ENCODE assay signal across 10 cellular contexts in the genomic region with DNA sequence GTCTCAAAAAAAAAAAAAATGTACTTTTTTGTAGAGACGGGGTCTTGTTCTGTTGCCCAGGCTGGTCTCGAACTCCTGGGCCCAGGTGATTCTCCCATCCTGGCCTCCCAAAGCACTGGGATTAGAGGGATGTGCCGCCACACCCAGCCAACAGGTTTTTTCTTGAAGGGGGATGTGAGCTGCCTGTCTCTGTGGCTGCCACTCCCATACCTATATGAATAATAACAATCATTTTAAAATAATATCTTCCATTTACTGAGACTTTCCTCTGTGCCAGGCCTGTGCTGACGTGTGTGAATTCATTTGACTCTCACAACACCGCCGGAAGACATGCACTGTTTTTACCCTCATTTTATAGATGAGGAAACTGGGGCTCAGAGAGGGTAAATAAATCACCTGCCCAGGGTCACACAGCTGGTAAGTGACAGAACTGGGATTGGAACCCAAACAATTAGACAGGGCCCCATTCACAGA. TPM values are rescaled to one million over a fixed set of nuclear protein-coding genes. Genes with fewer than 3 reads are reported as not detected.
DNase-seq lines count a peak whose midpoint lies in the region; ATAC-seq and TF ChIP-seq lines count a peak whose summit lies in the region.
"Had no signal": no experiment of that assay in that cellular context is flagged by ENCODE, and none has a peak within 500 bp of the region (broad histone marks: within the 10 kb centered on the region; RNA-seq: fewer than 3 reads in every experiment).

No MANE protein-coding gene starts in this region.

- H3K4me1 ChIP-seq in muscle layer of colon (ENCODE audit: insufficient read depth, low read length) (peaks cover 36% of the 10 kb centered on the region), vagina (peaks cover 54% of the 10 kb centered on the region)

- DNase-seq in natural killer cell treated with Interleukin-12 subunit alpha and Interleukin-12 subunit beta and Interleukin-15 and Interleukin-18, amount 100 ng/mL, for 72 hours (ENCODE audit: low spot score), result no peak
- DNase-seq in natural killer cell, result no peak
- DNase-seq in cardiac fibroblast (ENCODE audit: low read depth in 2 of 2), result peak; percentile 42 to 51
- DNase-seq in vagina (ENCODE audit: extremely low spot score in 2 of 2), result no peak
- DNase-seq in T-helper 2 cell, result no peak
- no peak for DNase-seq in substantia nigra (lab: John Stamatoyannopoulos, UW)
- DNase-seq in NCI-H2029 treated with DMSO at 0.1 percent for 48 hours (lab: John Stamatoyannopoulos, UW), result no peak

- H3K27me3 ChIP-seq in muscle layer of colon (ENCODE audit: control insufficient read depth in 1 of 2, insufficient read depth in 2 of 2, low read length in 2 of 2) (no peaks in the 10 kb centered on the region), vagina (no peaks in the 10 kb centered on the region)

- no peak overlapping the region for H3K9ac ChIP-seq in muscle layer of colon (ENCODE audit: low read length)

- TF ChIP-seq CTCF in natural killer cell (IDR thresholded peaks at IDR 0.05) (no peak), cardiac fibroblast (IDR thresholded peaks at IDR 0.05; ENCODE audit: low read depth, low read length) (no peak), vagina (IDR thresholded peaks at IDR 0.05) (no peak)

- no peaks in the 10 kb centered on the region for H3K9me3 ChIP-seq in muscle layer of colon (ENCODE audit: low read length)
- H3K9me3 ChIP-seq in vagina, result no peaks in the 10 kb centered on the region

- peak overlapping the region; percentile 20 for H3K4me3 Mint-ChIP-seq in natural killer cell treated with Interleukin-12 subunit alpha and Interleukin-12 subunit beta and Interleukin-15 and Interleukin-18, amount 100 ng/mL, for 72 hours
- no peak overlapping the region for H3K4me3 Mint-ChIP-seq in natural killer cell

- H3K27ac ChIP-seq in muscle layer of colon (ENCODE audit: low read depth, low read length) (peak overlapping the region; percentile 36), vagina (peak overlapping the region; percentile 93), substantia nigra (ENCODE audit: low read depth, low read length, poor library complexity, severe bottlenecking) (no peak overlapping the region)

- no peak for ATAC-seq in natural killer cell treated with Interleukin-12 subunit alpha and Interleukin-12 subunit beta and Interleukin-15 and Interleukin-18, amount 100 ng/mL, for 72 hours
- ATAC-seq in natural killer cell, result no peak

- H3K4me1 Mint-ChIP-seq in natural killer cell treated with Interleukin-12 subunit alpha and Interleukin-12 subunit beta and Interleukin-15 and Interleukin-18, amount 100 ng/mL, for 72 hours (ENCODE audit: low read depth in 2 of 2), result peaks cover 36 to 55% of the 10 kb centered on the region in 2 donors
- H3K4me1 Mint-ChIP-seq in natural killer cell, result peaks cover 18 to 49% of the 10 kb centered on the region in 2 donors

- no peaks in the 10 kb centered on the region for H3K27me3 Mint-ChIP-seq in natural killer cell treated with Interleukin-12 subunit alpha and Interleukin-12 subunit beta and Interleukin-15 and Interleukin-18, amount 100 ng/mL, for 72 hours
- H3K27me3 Mint-ChIP-seq in natural killer cell (ENCODE audit: low read depth in 2 of 2), result no peaks in the 10 kb centered on the region

- H3K36me3 Mint-ChIP-seq in natural killer cell treated with Interleukin-12 subunit alpha and Interleukin-12 subunit beta and Interleukin-15 and Interleukin-18, amount 100 ng/mL, for 72 hours, result no peaks in the 10 kb centered on the region
- H3K36me3 Mint-ChIP-seq in natural killer cell, result no peaks in the 10 kb centered on the region
- H3K36me3 Mint-ChIP-seq: brain had no signal

- no peaks in the 10 kb centered on the region for H3K36me3 ChIP-seq in muscle layer of colon (ENCODE audit: insufficient read depth, low read length)
- H3K36me3 ChIP-seq in vagina, result no peaks in the 10 kb centered on the region

- H3K9me3 Mint-ChIP-seq in natural killer cell treated with Interleukin-12 subunit alpha and Interleukin-12 subunit beta and Interleukin-15 and Interleukin-18, amount 100 ng/mL, for 72 hours, result no peaks in the 10 kb centered on the region
- H3K9me3 Mint-ChIP-seq in natural killer cell, result no peaks in the 10 kb centered on the region

- no peak overlapping the region for H3K4me3 ChIP-seq in cardiac fibroblast (replicated peaks in 1 of 2; ENCODE audit: low read depth in 2 of 2, low read length in 2 of 2)
- H3K4me3 ChIP-seq in muscle layer of colon (ENCODE audit: low read depth in 1 of 2, low read length in 2 of 2), result no peak overlapping the region
- H3K4me3 ChIP-seq in vagina, result no peak overlapping the region

- TF ChIP-seq POLR2A in vagina (IDR thresholded peaks at IDR 0.05), result no peak

- intact Hi-C loops in natural killer cell (cut with micrococcal nuclease), result no loop called here
- intact Hi-C loops in vagina (cut with DNase I), result no loop called here

- peak overlapping the region; percentile 78 to 88 for H3K27ac Mint-ChIP-seq in natural killer cell treated with Interleukin-12 subunit alpha and Interleukin-12 subunit beta and Interleukin-15 and Interleukin-18, amount 100 ng/mL, for 72 hours
- peak overlapping the region in 1 of 2 donors; percentile 73 for H3K27ac Mint-ChIP-seq in natural killer cell

RNA-seq across cellular contexts. Expression of a gene that starts 7.2 kb away (rescaled TPM):
- 100 to 1,000 TPM; 117 to 122 TPM for total RNA-seq in natural killer cell treated with Interleukin-12 subunit alpha and Interleukin-12 subunit beta and Interleukin-15 and Interleukin-18, amount 100 ng/mL, for 72 hours
- total RNA-seq in natural killer cell, result 100 to 1,000 TPM; 152 to 199 (median 164) TPM
- 86.9 TPM for total RNA-seq in vagina

RNA-seq across cellular contexts. Expression of a gene that starts 36.4 kb away (rescaled TPM):
- not detected for total RNA-seq in natural killer cell treated with Interleukin-12 subunit alpha and Interleukin-12 subunit beta and Interleukin-15 and Interleukin-18, amount 100 ng/mL, for 72 hours
- not detected for total RNA-seq in natural killer cell
- total RNA-seq in vagina, result 42.2 TPM
- total RNA-seq: left cardiac atrium had no signal

RNA-seq across cellular contexts. Expression of a gene that starts 42.3 kb away (rescaled TPM):
- not detected for total RNA-seq in natural killer cell treated with Interleukin-12 subunit alpha and Interleukin-12 subunit beta and Interleukin-15 and Interleukin-18, amount 100 ng/mL, for 72 hours
- not detected for total RNA-seq in natural killer cell
- not detected for total RNA-seq in vagina
- total RNA-seq: left cardiac atrium had no signal

Comparison
In these comparisons a context has a peak if more than half of its experiments do, and no peak if none do; other contexts are left out.
1. DNase-seq: peak in cardiac fibroblast (2 of 2); none in natural killer cell treated with Interleukin-12 subunit alpha and Interleukin-12 subunit beta and Interleukin-15 and Interleukin-18, amount 100 ng/mL, for 72 hours (single experiment), natural killer cell (single experiment), vagina (0 of 2), T-helper 2 cell (0 of 5), substantia nigra (0 of 49) and NCI-H2029 treated with DMSO at 0.1 percent for 48 hours (single experiment).
2. RNA of a gene that starts 36.4 kb away (total RNA-seq): 42.2 TPM in vagina (single experiment); not detected in natural killer cell treated with Interleukin-12 subunit alpha and Interleukin-12 subunit beta and Interleukin-15 and Interleukin-18, amount 100 ng/mL, for 72 hours and not detected in natural killer cell; every median in the first group is over 10 times any median in the second.